9 cellular contexts compared by ENCODE assay signal in the genomic region with DNA sequence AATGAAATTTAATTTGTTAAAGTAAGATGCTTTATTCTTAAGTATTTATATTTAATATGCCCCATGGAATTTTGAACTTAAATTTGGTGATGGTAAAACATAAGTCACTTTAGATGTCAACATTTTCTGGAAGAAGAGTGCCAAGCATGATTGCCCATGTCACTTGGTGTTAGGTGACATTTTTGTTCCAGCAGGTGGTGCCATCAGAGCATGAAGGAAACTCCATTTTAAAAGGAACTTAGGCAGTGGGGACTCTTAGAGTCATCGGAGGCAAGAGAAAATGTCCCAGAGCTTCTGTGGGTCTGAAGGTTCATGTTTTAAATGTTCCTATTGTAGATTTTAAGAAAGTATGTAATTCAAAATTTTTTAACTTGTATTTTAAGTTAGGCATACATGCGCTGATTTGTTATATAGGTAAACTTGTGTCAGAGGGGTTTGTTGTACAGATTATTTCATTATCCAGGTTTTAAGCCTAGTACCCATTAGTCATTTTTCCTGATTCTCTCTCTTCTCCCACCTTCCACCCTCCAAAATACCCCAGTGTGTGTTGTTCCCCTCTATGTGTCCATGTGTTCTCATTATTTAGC.
DNase-seq lines count a peak whose midpoint lies in the region; ATAC-seq, FAIRE-seq and TF ChIP-seq lines count a peak whose summit lies in the region.
"Had no signal": no experiment of that assay in that cellular context is flagged by ENCODE, and none has a peak within 500 bp of the region (broad histone marks: within the 10 kb centered on the region; RNA-seq: fewer than 3 reads in every experiment).

No MANE protein-coding gene starts in this region.

- no peak overlapping the region for H3K27ac Mint-ChIP-seq in astrocyte (ENCODE audit: unreplicated experiment)
- no peak overlapping the region for H3K27ac Mint-ChIP-seq in activated CD4-positive, alpha-beta T cell treated with anti-CD3 and anti-CD28 coated beads, Interleukin-2, amount 10 ng/mL, durations not matched to agents 24 days and 14 days

- TF ChIP-seq POLR2A in GM12892 (IDR thresholded peaks at IDR 0.05; ENCODE audit: low read depth, low read length) (no peak), HepG2 (IDR thresholded peaks at IDR 0.05; ENCODE audit: insufficient read depth in 1 of 2, low read depth in 2 of 2, low read length in 2 of 2) (no peak)

- ATAC-seq in HepG2 = no peak
- no peak for ATAC-seq in HG03280 (IDR thresholded peaks at IDR 0.05; ENCODE audit: unreplicated experiment)
- ATAC-seq in right cardiac atrium = no peak

- H3K9me3 Mint-ChIP-seq in astrocyte (ENCODE audit: unreplicated experiment) = peaks cover 4% of the 10 kb centered on the region
- peaks cover 9% of the 10 kb centered on the region for H3K9me3 Mint-ChIP-seq in activated CD4-positive, alpha-beta T cell treated with anti-CD3 and anti-CD28 coated beads, Interleukin-2, amount 10 ng/mL, durations not matched to agents 24 days and 14 days

- H3K9me3 ChIP-seq in astrocyte (ENCODE audit: insufficient read depth, low read depth, low read length) (peaks cover 3% of the 10 kb centered on the region), HepG2 (ENCODE audit: low read length) (peaks cover 83% of the 10 kb centered on the region), right cardiac atrium (ENCODE audit: control insufficient read depth, low read length) (peaks cover 2% of the 10 kb centered on the region)
- H3K9me3 ChIP-seq: neutrophil had no signal

- peaks cover 4% of the 10 kb centered on the region for H3K36me3 Mint-ChIP-seq in astrocyte (ENCODE audit: low read depth, unreplicated experiment)
- no peaks in the 10 kb centered on the region for H3K36me3 Mint-ChIP-seq in activated CD4-positive, alpha-beta T cell treated with anti-CD3 and anti-CD28 coated beads, Interleukin-2, amount 10 ng/mL, durations not matched to agents 24 days and 14 days (ENCODE audit: low read depth)

- 26% methylated on average over 2 of the region's 2 CpGs for WGBS in HepG2 (ENCODE audit: low lambda C conversion rate)
- 30% methylated on average over 2 of the region's 2 CpGs for WGBS in right cardiac atrium

- H3K4me3 ChIP-seq in astrocyte (ENCODE audit: insufficient read depth, low read depth, low read length) (no peak overlapping the region), HepG2 (replicated peaks in 1 of 3; ENCODE audit: insufficient read depth in 1 of 3, low read depth in 2 of 3, low read length in 3 of 3) (no peak overlapping the region), right cardiac atrium (ENCODE audit: low read length) (no peak overlapping the region)

- H3K4me1 Mint-ChIP-seq in astrocyte (ENCODE audit: low read depth, unreplicated experiment) = no peaks in the 10 kb centered on the region
- H3K4me1 Mint-ChIP-seq in activated CD4-positive, alpha-beta T cell treated with anti-CD3 and anti-CD28 coated beads, Interleukin-2, amount 10 ng/mL, durations not matched to agents 24 days and 14 days = no peaks in the 10 kb centered on the region

- no peaks in the 10 kb centered on the region for H3K4me1 ChIP-seq in astrocyte (ENCODE audit: insufficient read depth, low read length)
- no peaks in the 10 kb centered on the region for H3K4me1 ChIP-seq in HepG2 (ENCODE audit: insufficient read depth, low read length)
- H3K4me1 ChIP-seq in right cardiac atrium (ENCODE audit: control insufficient read depth, insufficient read depth, low read length) = no peaks in the 10 kb centered on the region

- no peak overlapping the region for H3K4me3 Mint-ChIP-seq in astrocyte (ENCODE audit: unreplicated experiment)
- H3K4me3 Mint-ChIP-seq in activated CD4-positive, alpha-beta T cell treated with anti-CD3 and anti-CD28 coated beads, Interleukin-2, amount 10 ng/mL, durations not matched to agents 24 days and 14 days = no peak overlapping the region

- no peaks in the 10 kb centered on the region for H4K20me1 ChIP-seq in astrocyte (ENCODE audit: insufficient read depth, low read length)
- H4K20me1 ChIP-seq in HepG2 (ENCODE audit: insufficient read depth, low read length) = no peaks in the 10 kb centered on the region

- DNase-seq in GM12892 (ENCODE audit: insufficient read length) = no peak
- peak; percentile 42 for DNase-seq in NCI-H1105 treated with DMSO at 0.1 percent for 48 hours (lab: John Stamatoyannopoulos, UW)
- DNase-seq in astrocyte (ENCODE audit: low read depth) = peak; percentile 29
- DNase-seq in HepG2 (ENCODE audit: low spot score) = no peak
- DNase-seq in activated CD4-positive, alpha-beta T cell treated with anti-CD3 and anti-CD28 coated beads, Interleukin-2, amount 10 ng/mL, durations not matched to agents 24 days and 14 days = no peak
- no peak for DNase-seq in right cardiac atrium
- no peak for DNase-seq in HuH-7 (ENCODE audit: low spot score)

- CTCF ChIA-PET in HepG2 (lab: Yijun Ruan, JAX; ENCODE audit: low intra/inter-chr PET ratio, low total read pairs) = no interaction called here

- H3K4me2 ChIP-seq in astrocyte (ENCODE audit: low read length) = no peak overlapping the region
- H3K4me2 ChIP-seq in HepG2 (ENCODE audit: low read depth, low read length) = no peak overlapping the region

- H2AFZ ChIP-seq in astrocyte (ENCODE audit: low read depth, low read length) (no peak overlapping the region), HepG2 (ENCODE audit: low read length) (no peak overlapping the region)

- FAIRE-seq in GM12892 (lab: Jason Lieb, UNC) (peak; percentile 62), astrocyte (lab: Jason Lieb, UNC) (peak; percentile 86), HepG2 (lab: Jason Lieb, UNC) (no peak)

- H3K27ac ChIP-seq in astrocyte (ENCODE audit: low read depth, low read length) (no peak overlapping the region), HepG2 (ENCODE audit: extremely low read length, insufficient read depth, low read length) (no peak overlapping the region), right cardiac atrium (ENCODE audit: low read length) (no peak overlapping the region)
- H3K27ac ChIP-seq: neutrophil had no signal

- TF ChIP-seq CTCF in astrocyte (IDR thresholded peaks at IDR 0.05; ENCODE audit: insufficient read depth, low read depth, low read length) (peak; percentile 58), HepG2 (CRISPR knock-in tag; IDR thresholded peaks at IDR 0.05) (peak; percentile 14; the same call in 1 of the 2 replicates)

- no TSS peak for BruUV-seq in HepG2 (replicated peaks; lab: Mats Ljungman, UMichigan)

- no peak overlapping the region for H3K9ac ChIP-seq in astrocyte (ENCODE audit: low read length)
- no peak overlapping the region for H3K9ac ChIP-seq in HepG2 (ENCODE audit: insufficient read depth, low read depth, low read length)

- in situ Hi-C loops in HepG2 (cut with HindIII; ENCODE audit: extremely low pct_ligation_motif_present, low pct_unique_long_range_greater_than_20kb) = no loop called here

- H3K27me3 ChIP-seq in astrocyte (ENCODE audit: insufficient read depth, low read length) (no peaks in the 10 kb centered on the region), HepG2 (ENCODE audit: control insufficient read depth in 1 of 2, insufficient read depth in 2 of 2, low read length in 2 of 2) (no peaks in the 10 kb centered on the region), right cardiac atrium (ENCODE audit: control insufficient read depth, insufficient read depth) (no peaks in the 10 kb centered on the region)
- H3K27me3 ChIP-seq: neutrophil had no signal

- H3K79me2 ChIP-seq in astrocyte (ENCODE audit: insufficient read depth, low read length) = no peaks in the 10 kb centered on the region
- no peaks in the 10 kb centered on the region for H3K79me2 ChIP-seq in HepG2 (ENCODE audit: insufficient read depth, low read length)

- intact Hi-C loops in HepG2 (cut with micrococcal nuclease; ENCODE audit: unreplicated experiment) (no loop called here), right cardiac atrium (cut with DNase I) (loop anchor here in 2 of 4 donors (10.0 kb wide), 1 partner anchor 448 kb away; no protein-coding TSS in a partner anchor)
- intact Hi-C loops in activated CD4-positive, alpha-beta T cell treated with anti-CD3 and anti-CD28 coated beads, Interleukin-2, amount 10 ng/mL, durations not matched to agents 24 days and 14 days (cut with micrococcal nuclease) = no loop called here

- TF ChIP-seq EP300 in HepG2 (IDR thresholded peaks at IDR 0.05; ENCODE audit: low read depth in 2 of 2, low read length in 2 of 2) (no peak), HepG2 (CRISPR knock-in tag; IDR thresholded peaks at IDR 0.05; ENCODE audit: borderline replicate concordance) (no peak)

- TF ChIP-seq RAD21 in HepG2 (CRISPR knock-in tag; IDR thresholded peaks at IDR 0.05) = no peak

- POLR2A ChIA-PET in HepG2 (lab: Yijun Ruan, JAX) = no interaction called here

- H3K27me3 Mint-ChIP-seq in astrocyte (ENCODE audit: low read depth, unreplicated experiment) = no peaks in the 10 kb centered on the region
- no peaks in the 10 kb centered on the region for H3K27me3 Mint-ChIP-seq in activated CD4-positive, alpha-beta T cell treated with anti-CD3 and anti-CD28 coated beads, Interleukin-2, amount 10 ng/mL, durations not matched to agents 24 days and 14 days

- H3K36me3 ChIP-seq in astrocyte (ENCODE audit: insufficient read depth, low read length) (no peaks in the 10 kb centered on the region), HepG2 (replicated peaks in 1 of 2; ENCODE audit: control insufficient read depth in 1 of 2, insufficient read depth in 2 of 2, low read length in 2 of 2) (no peaks in the 10 kb centered on the region)
- H3K36me3 ChIP-seq: neutrophil had no signal

TF ChIP-seq in HepG2, 621 proteins besides CTCF, POLR2A, EP300 and RAD21 (continues in another document):
- TF ChIP-seq SNRNP70 (IDR thresholded peaks at IDR 0.05; ENCODE audit: low read depth, low read length) (no peak), E2F2 (CRISPR knock-in tag; IDR thresholded peaks at IDR 0.05; ENCODE audit: borderline replicate concordance) (no peak), ZNF784 (CRISPR knock-in tag; IDR thresholded peaks at IDR 0.05; ENCODE audit: borderline replicate concordance) (no peak), ZNF460 (CRISPR knock-in tag; IDR thresholded peaks at IDR 0.05; ENCODE audit: borderline replicate concordance) (no peak), KLF12 (CRISPR knock-in tag; IDR thresholded peaks at IDR 0.05; ENCODE audit: borderline replicate concordance) (no peak)

Comparison
In these comparisons a context has a peak if more than half of its experiments do, and no peak if none do; other contexts are left out.
1. DNase-seq: peak in NCI-H1105 treated with DMSO at 0.1 percent for 48 hours (single experiment) and astrocyte (single experiment); none in GM12892 (single experiment), HepG2 (single experiment), activated CD4-positive, alpha-beta T cell treated with anti-CD3 and anti-CD28 coated beads, Interleukin-2, amount 10 ng/mL, durations not matched to agents 24 days and 14 days (single experiment), right cardiac atrium (0 of 3) and HuH-7 (single experiment).